Comparison of ENCODE assay signal across 8 cellular contexts in genomic region chr22:21014202-21015050, GRCh38. TPM values are rescaled to one million over a fixed set of nuclear protein-coding genes. Genes with fewer than 3 reads are reported as not detected.
DNase-seq lines count a peak whose midpoint lies in the region; ATAC-seq and TF ChIP-seq lines count a peak whose summit lies in the region.

No MANE protein-coding gene starts in this region.

- H3K36me3 ChIP-seq in right lobe of liver = no peaks in the 10 kb centered on the region

- ATAC-seq in GM19025 (IDR thresholded peaks at IDR 0.05; ENCODE audit: low read depth, unreplicated experiment) (peak; percentile 88), HG03442 (IDR thresholded peaks at IDR 0.05; ENCODE audit: unreplicated experiment) (peak; percentile 76), right lobe of liver (peak; percentile 85 to 94 (median 87))

- H3K4me3 ChIP-seq in AG04449 (ENCODE audit: low read depth, low read length) = peak overlapping the region; percentile 69
- H3K4me3 ChIP-seq in right lobe of liver = peak overlapping the region; percentile 30 to 41 (median 33)

- intact Hi-C loops in right lobe of liver (cut with DNase I) = no loop called here

- TF ChIP-seq CTCF in AG04449 (IDR thresholded peaks at IDR 0.05; ENCODE audit: insufficient read depth, low read length, missing control alignments) (no peak), right lobe of liver (IDR thresholded peaks at IDR 0.05) (no peak)

- POLR2A ChIA-PET in AG04449 (lab: Yijun Ruan, JAX) = interaction anchor here (0.8 to 1.4 kb wide), 3 partner anchors 11 to 33 kb away, joined by 3 to 4 read pairs (median 3); partner anchors contain the start of gene LZTR1

- H3K9me3 ChIP-seq in right lobe of liver = no peaks in the 10 kb centered on the region

- H3K27ac ChIP-seq in right lobe of liver = peak overlapping the region in 1 of 3 donors; percentile 68

- CTCF ChIA-PET in AG04449 (lab: Yijun Ruan, JAX) = interaction anchor here (0.9 to 3.4 kb wide), 4 partner anchors 12 to 87 kb away, joined by 4 to 9 read pairs (median 7); partner anchors contain the start of genes LZTR1 and THAP7

- H3K27me3 ChIP-seq in right lobe of liver = no peaks in the 10 kb centered on the region

- 5% methylated on average over 12 of the region's 44 CpGs for WGBS in right lobe of liver (ENCODE audit: insufficient coverage, low coverage, low lambda C conversion rate, missing lambda C conversion rate)

- peak; percentile 34 for DNase-seq in AG04449 (ENCODE audit: low read depth, low spot score)
- peak; percentile 84 for DNase-seq in NCI-H524 treated with DMSO at 0.1 percent for 48 hours (lab: John Stamatoyannopoulos, UW)
- peak; percentile 89 to 92 for DNase-seq in activated CD4-positive, alpha-beta T cell treated with anti-CD3 and anti-CD28 coated beads, Interleukin-2, amount 50 U/mL, for 48 hours
- DNase-seq in dermis microvascular lymphatic vessel endothelial cell (ENCODE audit: low read depth in 2 of 2) = peak; percentile 63 to 91
- DNase-seq in right lobe of liver = peak; percentile 82 to 87 (median 85)
- peak; percentile 80 for DNase-seq in stimulated activated CD4-positive, alpha-beta T cell treated with anti-CD3 and anti-CD28 coated beads, Interleukin-4, amount 100 ng/mL, for 1 hour

- peaks cover 0 to 6% (median 0%) of the 10 kb centered on the region in 4 donors for H3K4me1 ChIP-seq in right lobe of liver

- no peak for TF ChIP-seq POLR2A in right lobe of liver (IDR thresholded peaks at IDR 0.05)

RNA-seq across cellular contexts. Expression of gene P2RX6, which starts 0.5 kb away (rescaled TPM):
- total RNA-seq in dermis microvascular lymphatic vessel endothelial cell = under 0.01 TPM in 1 of 2 replicates, not detected in the other
- total RNA-seq in right lobe of liver = 1 to 10 TPM in 1 of 6 experiments, under 1 TPM in 4, not detected in 1; 0.09 to 1.4 (median 0.42) TPM

RNA-seq across cellular contexts. Expression of gene THAP7, which starts 12.5 kb away (rescaled TPM):
- total RNA-seq in dermis microvascular lymphatic vessel endothelial cell = 11.0 and 14.8 TPM in 2 replicates
- total RNA-seq in right lobe of liver = 10 to 100 TPM in 5 of 6 experiments, 1 to 10 TPM in 1; 9.3 to 32.5 (median 15.6) TPM

RNA-seq across cellular contexts. Expression of gene SLC7A4, which starts 17.9 kb away (rescaled TPM):
- total RNA-seq in dermis microvascular lymphatic vessel endothelial cell = not detected in 2 replicates
- under 1 TPM in 5 of 6 experiments, not detected in 1; 0.12 to 0.35 (median 0.18) TPM for total RNA-seq in right lobe of liver

RNA-seq across cellular contexts. Expression of gene LRRC74B, which starts 31.3 kb away (rescaled TPM):
- not detected in 2 replicates for total RNA-seq in dermis microvascular lymphatic vessel endothelial cell
- not detected for total RNA-seq in right lobe of liver

RNA-seq across cellular contexts. Expression of gene LZTR1, which starts 32.3 kb away (rescaled TPM):
- total RNA-seq in dermis microvascular lymphatic vessel endothelial cell (38.4 and 48.8 TPM in 2 replicates), right lobe of liver (10 to 100 TPM; 22.7 to 33.3 (median 27.0) TPM)

Comparison
In these comparisons a context has a peak if more than half of its experiments do, and no peak if none do; other contexts are left out.
1. DNase-seq: peak in every context shown above with its lines; median percentile 90 in activated CD4-positive, alpha-beta T cell treated with anti-CD3 and anti-CD28 coated beads, Interleukin-2, amount 50 U/mL, for 48 hours; 85 in right lobe of liver; 84 in NCI-H524 treated with DMSO at 0.1 percent for 48 hours; 80 in stimulated activated CD4-positive, alpha-beta T cell treated with anti-CD3 and anti-CD28 coated beads, Interleukin-4, amount 100 ng/mL, for 1 hour; 77 in dermis microvascular lymphatic vessel endothelial cell; 34 in AG04449.